Comparison of ENCODE assay signal across 1 cellular context in the genomic region with DNA sequence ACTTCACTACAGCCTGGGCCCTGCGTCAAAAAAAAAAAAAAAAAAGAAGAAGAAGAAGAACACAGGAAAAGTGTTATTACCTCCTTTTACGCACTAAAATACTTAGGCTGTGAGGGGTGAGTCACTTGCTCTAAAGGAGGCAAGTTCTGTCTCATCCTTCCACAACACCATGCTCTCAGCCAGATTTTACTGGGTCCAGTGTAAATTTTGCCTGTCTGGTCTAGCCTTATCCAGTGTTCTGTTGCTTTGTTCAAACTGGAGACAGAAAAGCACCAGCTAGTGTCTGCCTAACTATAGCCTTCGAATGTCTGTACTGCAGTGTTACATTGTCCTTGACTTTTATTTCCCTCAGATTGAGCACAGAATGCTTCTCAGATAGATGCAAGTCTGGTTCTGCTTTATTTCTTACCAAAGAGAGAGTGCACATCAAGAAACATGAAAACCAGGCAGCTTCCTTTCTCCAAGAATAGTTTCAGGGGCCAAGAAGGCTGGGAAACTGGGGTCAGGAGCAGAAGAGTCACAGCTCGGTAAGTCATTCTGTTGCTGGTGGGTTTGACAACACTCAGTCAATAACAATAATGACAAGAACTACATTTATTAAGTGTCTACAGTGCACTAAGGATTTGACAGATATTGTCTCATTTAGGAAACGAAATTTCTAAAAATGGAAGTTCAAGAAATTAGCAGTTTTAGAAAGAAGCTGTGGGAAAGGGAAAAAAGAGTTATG.
TF ChIP-seq lines count a peak whose summit lies in the region.

No MANE protein-coding gene starts in this region.

TF ChIP-seq in HepG2, 621 proteins besides CTCF, POLR2A, EP300 and RAD21:
- TF ChIP-seq, protein P1, sequence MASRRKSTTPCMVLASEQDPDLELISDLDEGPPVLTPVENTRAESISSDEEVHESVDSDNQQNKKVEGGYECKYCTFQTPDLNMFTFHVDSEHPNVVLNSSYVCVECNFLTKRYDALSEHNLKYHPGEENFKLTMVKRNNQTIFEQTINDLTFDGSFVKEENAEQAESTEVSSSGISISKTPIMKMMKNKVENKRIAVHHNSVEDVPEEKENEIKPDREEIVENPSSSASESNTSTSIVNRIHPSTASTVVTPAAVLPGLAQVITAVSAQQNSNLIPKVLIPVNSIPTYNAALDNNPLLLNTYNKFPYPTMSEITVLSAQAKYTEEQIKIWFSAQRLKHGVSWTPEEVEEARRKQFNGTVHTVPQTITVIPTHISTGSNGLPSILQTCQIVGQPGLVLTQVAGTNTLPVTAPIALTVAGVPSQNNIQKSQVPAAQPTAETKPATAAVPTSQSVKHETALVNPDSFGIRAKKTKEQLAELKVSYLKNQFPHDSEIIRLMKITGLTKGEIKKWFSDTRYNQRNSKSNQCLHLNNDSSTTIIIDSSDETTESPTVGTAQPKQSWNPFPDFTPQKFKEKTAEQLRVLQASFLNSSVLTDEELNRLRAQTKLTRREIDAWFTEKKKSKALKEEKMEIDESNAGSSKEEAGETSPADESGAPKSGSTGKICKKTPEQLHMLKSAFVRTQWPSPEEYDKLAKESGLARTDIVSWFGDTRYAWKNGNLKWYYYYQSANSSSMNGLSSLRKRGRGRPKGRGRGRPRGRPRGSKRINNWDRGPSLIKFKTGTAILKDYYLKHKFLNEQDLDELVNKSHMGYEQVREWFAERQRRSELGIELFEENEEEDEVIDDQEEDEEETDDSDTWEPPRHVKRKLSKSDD (CRISPR knock-in tag; IDR thresholded peaks at IDR 0.05; ENCODE audit: low read depth), result no peak
- TF ChIP-seq SP4 (CRISPR knock-in tag; IDR thresholded peaks at IDR 0.05), result no peak
- no peak for TF ChIP-seq ZBTB21 (CRISPR knock-in tag; IDR thresholded peaks at IDR 0.05)
- no peak for TF ChIP-seq FOXA3 (CRISPR knock-in tag; IDR thresholded peaks at IDR 0.05)
- no peak for TF ChIP-seq ZNF850 (CRISPR knock-in tag; conservative IDR thresholded peaks at IDR 0.05)
